8 cellular contexts compared by ENCODE assay signal in the genomic region with DNA sequence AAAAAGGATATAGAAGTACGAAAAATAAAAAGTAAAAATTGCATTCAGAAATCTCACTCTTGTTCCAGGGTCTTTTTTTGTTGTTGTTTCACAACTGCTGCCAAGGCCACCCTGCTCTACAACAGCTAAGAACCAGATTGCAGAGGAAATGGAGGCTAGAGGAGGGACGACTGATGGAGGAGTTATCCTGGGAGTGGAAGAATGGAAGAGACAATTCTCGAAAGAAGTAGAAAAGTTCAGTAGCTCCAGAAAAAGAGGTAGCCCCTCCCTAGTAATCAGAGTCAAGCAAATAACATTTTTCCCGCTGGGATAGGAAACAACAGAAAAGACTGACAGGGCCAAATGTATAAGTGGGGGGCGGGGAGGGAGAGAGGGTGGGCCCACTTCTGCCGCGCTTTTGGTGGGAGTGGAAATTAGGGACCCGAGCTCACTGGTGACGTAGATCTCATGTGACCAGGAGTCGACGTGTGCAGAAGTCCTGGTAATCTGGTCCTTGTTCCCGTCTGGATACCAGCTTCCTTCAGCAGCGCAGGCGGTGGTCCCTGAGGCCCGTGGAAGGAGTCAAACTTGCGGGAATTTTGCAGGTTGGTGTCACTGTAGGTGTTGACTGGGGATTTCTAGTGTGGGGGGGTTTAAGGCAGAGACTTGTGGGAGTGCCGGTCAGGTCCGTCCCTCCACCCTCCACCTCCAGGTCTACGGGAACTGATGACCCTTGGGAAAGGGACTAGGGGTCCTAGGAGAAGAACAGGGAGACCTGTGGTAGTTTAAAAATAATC. TPM values are rescaled to one million over a fixed set of nuclear protein-coding genes. Genes with fewer than 3 reads are reported as not detected.
DNase-seq lines count a peak whose midpoint lies in the region; ATAC-seq and TF ChIP-seq lines count a peak whose summit lies in the region.

A gene with protein sequence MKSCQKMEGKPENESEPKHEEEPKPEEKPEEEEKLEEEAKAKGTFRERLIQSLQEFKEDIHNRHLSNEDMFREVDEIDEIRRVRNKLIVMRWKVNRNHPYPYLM (plus strand): TSS at position 484 of the 776 bp plus-strand sequence. CDS start 1,179 bp downstream, outside the sequence.

- ATAC-seq in central memory CD8-positive, alpha-beta T cell (replicated peaks; ENCODE audit: extremely low read depth, poor library complexity, severe bottlenecking), result no peak
- ATAC-seq in HG03432 (IDR thresholded peaks at IDR 0.05; ENCODE audit: unreplicated experiment) (no peak), GM18867 (IDR thresholded peaks at IDR 0.05; ENCODE audit: unreplicated experiment) (no peak)

- TF ChIP-seq CTCF in C4-2B (conservative IDR thresholded peaks at IDR 0.05), result no peak

- peaks cover 2% of the 10 kb centered on the region for H3K36me3 Mint-ChIP-seq in central memory CD8-positive, alpha-beta T cell (ENCODE audit: insufficient read depth)

- peak within 1 kb of the TSS; percentile 74 for H3K27ac ChIP-seq in C4-2B

- peak within 1 kb of the TSS; percentile 79 for H3K4me3 Mint-ChIP-seq in central memory CD8-positive, alpha-beta T cell

- DNase-seq in HCEC 1CT, result peak; percentile 71
- DNase-seq in NCI-H82 (lab: John Stamatoyannopoulos, UW), result peak; percentile 85
- no peak for DNase-seq in central memory CD8-positive, alpha-beta T cell (ENCODE audit: low spot score in 2 of 2)
- peak; percentile 41 for DNase-seq in iPS-NIHi11 (ENCODE audit: low spot score)
- peak; percentile 67 for DNase-seq in renal cortical epithelial cell (ENCODE audit: low read depth)

- no peak within 1 kb of the TSS for H3K27ac Mint-ChIP-seq in central memory CD8-positive, alpha-beta T cell (ENCODE audit: low read depth)

- peaks cover 20% of the 10 kb centered on the region for H3K27me3 Mint-ChIP-seq in central memory CD8-positive, alpha-beta T cell

- H3K9me3 Mint-ChIP-seq in central memory CD8-positive, alpha-beta T cell, result no peaks in the 10 kb centered on the region

- H3K4me1 Mint-ChIP-seq in central memory CD8-positive, alpha-beta T cell, result peaks cover 10% of the 10 kb centered on the region

RNA-seq across cellular contexts. Expression of the gene that starts here (rescaled TPM):
- 123 and 164 TPM in 2 replicates for total RNA-seq in renal cortical epithelial cell

Comparison
In these comparisons a context has a peak if more than half of its experiments do, and no peak if none do; other contexts are left out.
1. DNase-seq: peak in HCEC 1CT (single experiment), NCI-H82 (single experiment), iPS-NIHi11 (single experiment) and renal cortical epithelial cell (single experiment); none in central memory CD8-positive, alpha-beta T cell (0 of 2).